Comparison of ENCODE assay signal across 1 cellular context in the genomic region with DNA sequence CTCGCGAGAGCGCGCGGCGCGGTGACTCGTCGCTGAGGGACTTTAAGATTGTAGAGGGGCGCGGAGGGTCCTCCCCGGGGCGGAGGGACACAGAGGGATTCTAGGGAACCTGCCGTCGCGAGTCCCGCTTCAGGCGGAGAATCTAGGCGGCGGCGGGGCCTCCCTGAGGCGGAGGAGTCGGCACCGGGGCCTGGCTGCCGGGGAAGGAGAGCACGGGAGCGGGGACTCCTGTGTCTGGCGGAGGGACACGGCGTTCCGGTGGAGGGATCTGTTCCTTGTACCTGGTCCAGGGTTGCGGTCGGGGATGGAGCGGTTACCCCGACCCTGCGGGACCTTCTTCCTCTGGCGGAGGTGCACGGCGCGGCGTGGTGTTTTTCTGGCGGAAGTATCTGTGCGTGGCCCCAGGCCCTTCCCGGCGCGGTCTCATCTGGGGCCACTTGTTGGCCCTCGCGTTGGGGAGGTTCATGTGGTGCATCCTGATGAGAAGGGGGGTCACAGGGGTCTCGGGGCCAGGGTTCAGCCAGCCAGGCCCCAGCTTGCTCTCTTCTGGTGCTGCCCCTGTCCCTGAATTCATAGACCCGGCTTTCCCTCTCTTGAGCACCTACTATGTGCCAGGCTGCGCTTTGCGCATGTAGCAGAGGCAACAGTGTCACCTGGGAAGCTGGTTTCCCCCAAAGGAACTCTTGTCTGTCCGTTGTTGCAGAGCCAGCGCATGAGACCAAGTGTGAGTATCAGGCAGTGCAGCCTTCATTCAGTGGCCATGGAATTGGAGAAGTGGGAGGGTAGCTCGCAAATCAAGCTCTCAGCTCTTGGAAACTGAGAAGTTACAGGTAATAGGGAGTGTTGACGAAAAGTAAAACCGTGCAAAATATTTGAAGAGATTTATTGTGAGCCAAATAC.
A peak's percentile ranks its signal among the peaks of the same experiment; 100 is the strongest.
TF ChIP-seq lines count a peak whose summit lies in the region.

No MANE protein-coding gene starts in this region.

TF ChIP-seq in K562, 482 proteins besides CTCF, POLR2A, EP300 and RAD21 (continued from another document):
- TF ChIP-seq, protein P1, sequence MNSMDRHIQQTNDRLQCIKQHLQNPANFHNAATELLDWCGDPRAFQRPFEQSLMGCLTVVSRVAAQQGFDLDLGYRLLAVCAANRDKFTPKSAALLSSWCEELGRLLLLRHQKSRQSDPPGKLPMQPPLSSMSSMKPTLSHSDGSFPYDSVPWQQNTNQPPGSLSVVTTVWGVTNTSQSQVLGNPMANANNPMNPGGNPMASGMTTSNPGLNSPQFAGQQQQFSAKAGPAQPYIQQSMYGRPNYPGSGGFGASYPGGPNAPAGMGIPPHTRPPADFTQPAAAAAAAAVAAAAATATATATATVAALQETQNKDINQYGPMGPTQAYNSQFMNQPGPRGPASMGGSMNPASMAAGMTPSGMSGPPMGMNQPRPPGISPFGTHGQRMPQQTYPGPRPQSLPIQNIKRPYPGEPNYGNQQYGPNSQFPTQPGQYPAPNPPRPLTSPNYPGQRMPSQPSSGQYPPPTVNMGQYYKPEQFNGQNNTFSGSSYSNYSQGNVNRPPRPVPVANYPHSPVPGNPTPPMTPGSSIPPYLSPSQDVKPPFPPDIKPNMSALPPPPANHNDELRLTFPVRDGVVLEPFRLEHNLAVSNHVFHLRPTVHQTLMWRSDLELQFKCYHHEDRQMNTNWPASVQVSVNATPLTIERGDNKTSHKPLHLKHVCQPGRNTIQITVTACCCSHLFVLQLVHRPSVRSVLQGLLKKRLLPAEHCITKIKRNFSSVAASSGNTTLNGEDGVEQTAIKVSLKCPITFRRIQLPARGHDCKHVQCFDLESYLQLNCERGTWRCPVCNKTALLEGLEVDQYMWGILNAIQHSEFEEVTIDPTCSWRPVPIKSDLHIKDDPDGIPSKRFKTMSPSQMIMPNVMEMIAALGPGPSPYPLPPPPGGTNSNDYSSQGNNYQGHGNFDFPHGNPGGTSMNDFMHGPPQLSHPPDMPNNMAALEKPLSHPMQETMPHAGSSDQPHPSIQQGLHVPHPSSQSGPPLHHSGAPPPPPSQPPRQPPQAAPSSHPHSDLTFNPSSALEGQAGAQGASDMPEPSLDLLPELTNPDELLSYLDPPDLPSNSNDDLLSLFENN (IDR thresholded peaks at IDR 0.05; ENCODE audit: low read depth in 2 of 2, low read length in 2 of 2), result 0 out of 4 replicates have a peak, but pooled peaks of 1 of the 2 experiments have one; percentile 27
- peak; percentile 87 for TF ChIP-seq ZBTB1 (CRISPR knock-in tag; IDR thresholded peaks at IDR 0.05; ENCODE audit: borderline replicate concordance, low read depth)
- peak; percentile 88 for TF ChIP-seq XRCC5 (IDR thresholded peaks at IDR 0.05; ENCODE audit: low read depth, low read length)
- peak; percentile 91 for TF ChIP-seq CHD2 (IDR thresholded peaks at IDR 0.05; ENCODE audit: low read depth, low read length)
- TF ChIP-seq, protein P2, sequence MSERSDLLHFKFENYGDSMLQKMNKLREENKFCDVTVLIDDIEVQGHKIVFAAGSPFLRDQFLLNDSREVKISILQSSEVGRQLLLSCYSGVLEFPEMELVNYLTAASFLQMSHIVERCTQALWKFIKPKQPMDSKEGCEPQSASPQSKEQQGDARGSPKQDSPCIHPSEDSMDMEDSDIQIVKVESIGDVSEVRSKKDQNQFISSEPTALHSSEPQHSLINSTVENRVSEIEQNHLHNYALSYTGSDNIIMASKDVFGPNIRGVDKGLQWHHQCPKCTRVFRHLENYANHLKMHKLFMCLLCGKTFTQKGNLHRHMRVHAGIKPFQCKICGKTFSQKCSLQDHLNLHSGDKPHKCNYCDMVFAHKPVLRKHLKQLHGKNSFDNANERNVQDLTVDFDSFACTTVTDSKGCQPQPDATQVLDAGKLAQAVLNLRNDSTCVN (CRISPR knock-in tag; IDR thresholded peaks at IDR 0.05), result 0 out of 2 replicates have a peak, but pooled peaks have one; percentile 51
TF ChIP-seq in K562: peak in this region for 170.
